1 cellular context compared by ENCODE assay signal in genomic region chr2:181891258-181891965, GRCh38.
TF ChIP-seq lines count a peak whose summit lies in the region.

TSS of gene ITPRID2 (plus strand) at chr2:181891730. CDS start at chr2:181892067, 337 bp downstream.

TF ChIP-seq in K562, 482 proteins besides CTCF, POLR2A, EP300 and RAD21 (continued from another document and continues in another):
- TF ChIP-seq MXI1 (IDR thresholded peaks at IDR 0.05; ENCODE audit: low read depth, low read length) (no peak), ZFX (CRISPR knock-in tag; IDR thresholded peaks at IDR 0.05) (no peak), ZNF408 (CRISPR knock-in tag; IDR thresholded peaks at IDR 0.05; ENCODE audit: low read depth) (no peak), JUND (IDR thresholded peaks at IDR 0.05; ENCODE audit: borderline replicate concordance, low read depth, low read length) (no peak), JUND (tag; IDR thresholded peaks at IDR 0.05; ENCODE audit: borderline replicate concordance, low read depth, low read length) (no peak), ZNF586 (CRISPR knock-in tag; conservative IDR thresholded peaks at IDR 0.05) (no peak), RFX1 (IDR thresholded peaks at IDR 0.05) (no peak), NR2C1 (IDR thresholded peaks at IDR 0.05) (no peak), NR2C1 (tag; IDR thresholded peaks at IDR 0.05) (no peak), HNRNPH1 (optimal IDR thresholded peaks at IDR 0.05; ENCODE audit: low read depth, low read length) (no peak), ERF (CRISPR knock-in tag; IDR thresholded peaks at IDR 0.05) (peak; percentile 47; the same call in 1 of the 2 replicates), USF1 (CRISPR knock-in tag; IDR thresholded peaks at IDR 0.05) (no peak), RUNX1 (IDR thresholded peaks at IDR 0.05; ENCODE audit: low read depth) (no peak), ZNF280B (CRISPR knock-in tag; IDR thresholded peaks at IDR 0.05) (no peak), MBD1 (CRISPR knock-in tag; IDR thresholded peaks at IDR 0.05) (no peak), E2F4 (CRISPR knock-in tag; IDR thresholded peaks at IDR 0.05; ENCODE audit: low read depth) (no peak), ZNF77 (CRISPR knock-in tag; IDR thresholded peaks at IDR 0.05) (no peak), IRF1 (CRISPR knock-in tag; IDR thresholded peaks at IDR 0.05; ENCODE audit: borderline replicate concordance) (no peak), ATF2 (CRISPR knock-in tag; IDR thresholded peaks at IDR 0.05) (no peak), TRIM24 (IDR thresholded peaks at IDR 0.05) (no peak), RBM34 (IDR thresholded peaks at IDR 0.05; ENCODE audit: borderline replicate concordance, insufficient read depth, low read length) (no peak), CREB3L1 (IDR thresholded peaks at IDR 0.05; ENCODE audit: borderline replicate concordance, low read depth) (peak; percentile 19; the same call in 1 of the 2 replicates), MEF2D (tag; conservative IDR thresholded peaks at IDR 0.05; ENCODE audit: low read depth) (no peak; the same call in 1 of the 2 replicates), PBX2 (CRISPR knock-in tag; IDR thresholded peaks at IDR 0.05; ENCODE audit: low read depth) (no peak), PBX2 (tag; conservative IDR thresholded peaks at IDR 0.05; ENCODE audit: low read depth) (no peak), NFE2L1 (tag; IDR thresholded peaks at IDR 0.05; ENCODE audit: borderline replicate concordance, low read depth) (no peak), LEF1 (IDR thresholded peaks at IDR 0.05) (0 out of 2 replicates have a peak, but pooled peaks have one; percentile 24), COPS2 (conservative IDR thresholded peaks at IDR 0.05) (no peak), ZKSCAN3 (CRISPR knock-in tag; IDR thresholded peaks at IDR 0.05) (no peak), OTX1 (CRISPR knock-in tag; IDR thresholded peaks at IDR 0.05) (0 out of 2 replicates have a peak, but pooled peaks have one; percentile 31), MNT (conservative IDR thresholded peaks at IDR 0.05) (no peak), ZNF134 (CRISPR knock-in tag; conservative IDR thresholded peaks at IDR 0.05) (no peak), ZNF124 (CRISPR knock-in tag; IDR thresholded peaks at IDR 0.05) (no peak), CBX8 (IDR thresholded peaks at IDR 0.05; ENCODE audit: borderline replicate concordance, extremely low read depth, low read depth, low read length, poor library complexity, severe bottlenecking) (no peak), RBM22 (IDR thresholded peaks at IDR 0.05; ENCODE audit: low read depth, low read length, poor library complexity, severe bottlenecking) (no peak), TEAD1 (CRISPR knock-in tag; IDR thresholded peaks at IDR 0.05) (no peak), CBX3 (IDR thresholded peaks at IDR 0.05; ENCODE audit: borderline replicate concordance in 1 of 2, low read length in 2 of 2) (no peak), CCAR2 (IDR thresholded peaks at IDR 0.05; ENCODE audit: low read depth, low read length) (no peak), SREBF2 (CRISPR knock-in tag; IDR thresholded peaks at IDR 0.05) (no peak), ZNF431 (CRISPR knock-in tag; IDR thresholded peaks at IDR 0.05) (no peak), ZNF436 (CRISPR knock-in tag; IDR thresholded peaks at IDR 0.05) (no peak), ZNF165 (CRISPR knock-in tag; IDR thresholded peaks at IDR 0.05; ENCODE audit: borderline replicate concordance) (no peak), TARDBP (IDR thresholded peaks at IDR 0.05) (no peak), HMG20A (CRISPR knock-in tag; conservative IDR thresholded peaks at IDR 0.05) (no peak), TCF3 (CRISPR knock-in tag; IDR thresholded peaks at IDR 0.05) (no peak), TAL1 (IDR thresholded peaks at IDR 0.05) (no peak), DACH1 (IDR thresholded peaks at IDR 0.05; ENCODE audit: partially characterized antibody) (peak; percentile 35), ZBTB2 (IDR thresholded peaks at IDR 0.05) (no peak), MYNN (IDR thresholded peaks at IDR 0.05) (no peak), MYNN (CRISPR knock-in tag; IDR thresholded peaks at IDR 0.05) (no peak), L3MBTL2 (IDR thresholded peaks at IDR 0.05) (no peak), BCL6 (CRISPR knock-in tag; IDR thresholded peaks at IDR 0.05) (no peak), GATAD2A (IDR thresholded peaks at IDR 0.05) (no peak), ESRRB (CRISPR knock-in tag; IDR thresholded peaks at IDR 0.05; ENCODE audit: borderline replicate concordance) (no peak), TCF15 (CRISPR knock-in tag; IDR thresholded peaks at IDR 0.05) (no peak), FOSL1 (tag; conservative IDR thresholded peaks at IDR 0.05) (peak; percentile 29; the same call in 1 of the 2 replicates), POLR3A (IDR thresholded peaks at IDR 0.05; ENCODE audit: borderline replicate concordance, extremely low read depth, insufficient read depth, insufficient read length) (no peak), CREB1 (IDR thresholded peaks at IDR 0.05) (peak; percentile 50), CREB1 (CRISPR knock-in tag; IDR thresholded peaks at IDR 0.05) (no peak), ARID1B (IDR thresholded peaks at IDR 0.05) (no peak), ZNF785 (CRISPR knock-in tag; IDR thresholded peaks at IDR 0.05) (no peak), NFRKB (IDR thresholded peaks at IDR 0.05; ENCODE audit: low read depth) (no peak; the same call in 1 of the 2 replicates)
